In genomic region chr2:199455533-199456382, GRCh38 we compare ENCODE assay signal across 8 cellular contexts. TPM values are rescaled to one million over a fixed set of nuclear protein-coding genes. Genes with fewer than 3 reads are reported as not detected.
DNase-seq lines count a peak whose midpoint lies in the region; ATAC-seq and TF ChIP-seq lines count a peak whose summit lies in the region.

No MANE protein-coding gene starts in this region.

- no peak overlapping the region for H2BK5ac ChIP-seq in mesenchymal stem cell (ENCODE audit: low read depth, low read length, poor library complexity, severe bottlenecking)

- peak overlapping the region; percentile 70 for H3K9ac ChIP-seq in mesenchymal stem cell (ENCODE audit: low read length)

- H3K27ac ChIP-seq in mesenchymal stem cell (ENCODE audit: low read length, poor library complexity, severe bottlenecking), result no peak overlapping the region

- peak in 1 of 2 donors; percentile 25 for ATAC-seq in natural killer cell treated with Interleukin-12 subunit alpha and Interleukin-12 subunit beta and Interleukin-15 and Interleukin-18, amount 100 ng/mL, for 72 hours
- ATAC-seq in natural killer cell, result no peak
- no peak for ATAC-seq in HG03521 (IDR thresholded peaks at IDR 0.05; ENCODE audit: unreplicated experiment)
- ATAC-seq in HG02763 (IDR thresholded peaks at IDR 0.05; ENCODE audit: unreplicated experiment), result no peak

- peaks cover 0 to 2% of the 10 kb centered on the region in 2 experiments for H3K36me3 ChIP-seq in mesenchymal stem cell (ENCODE audit: control insufficient read depth in 1 of 2, insufficient read depth in 2 of 2, low read depth in 1 of 2, low read length in 2 of 2)

- TF ChIP-seq CTCF in natural killer cell (IDR thresholded peaks at IDR 0.05), result no peak
- no peak for TF ChIP-seq CTCF in brain (conservative IDR thresholded peaks at IDR 0.05)

- H3K4me3 Mint-ChIP-seq in natural killer cell treated with Interleukin-12 subunit alpha and Interleukin-12 subunit beta and Interleukin-15 and Interleukin-18, amount 100 ng/mL, for 72 hours, result peak overlapping the region; percentile 72
- H3K4me3 Mint-ChIP-seq in natural killer cell (no peak overlapping the region), brain (peak overlapping the region; percentile 90 to 97 (median 92))

- no peak overlapping the region for H2BK12ac ChIP-seq in mesenchymal stem cell (ENCODE audit: low read length in 2 of 2)

- peaks cover 0 to 6% of the 10 kb centered on the region in 2 experiments for H3K27me3 ChIP-seq in mesenchymal stem cell (ENCODE audit: control insufficient read depth in 1 of 2, insufficient read depth in 1 of 2, low read length in 2 of 2)

- peak overlapping the region; percentile 98 for H3K4me2 ChIP-seq in mesenchymal stem cell (ENCODE audit: low read length, poor library complexity, severe bottlenecking)

- H3K9me3 Mint-ChIP-seq in natural killer cell treated with Interleukin-12 subunit alpha and Interleukin-12 subunit beta and Interleukin-15 and Interleukin-18, amount 100 ng/mL, for 72 hours, result no peaks in the 10 kb centered on the region
- no peaks in the 10 kb centered on the region for H3K9me3 Mint-ChIP-seq in natural killer cell
- H3K9me3 Mint-ChIP-seq in brain, result peaks cover 0 to 5% (median 0%) of the 10 kb centered on the region in 5 experiments

- H3K27me3 Mint-ChIP-seq in natural killer cell treated with Interleukin-12 subunit alpha and Interleukin-12 subunit beta and Interleukin-15 and Interleukin-18, amount 100 ng/mL, for 72 hours, result peaks cover 26 to 29% of the 10 kb centered on the region in 2 donors
- H3K27me3 Mint-ChIP-seq in natural killer cell (ENCODE audit: low read depth in 2 of 2) (peaks cover 32 to 45% of the 10 kb centered on the region in 2 donors), brain (peaks cover 81% of the 10 kb centered on the region)

- H3K9me3 ChIP-seq in mesenchymal stem cell (ENCODE audit: control insufficient read depth, low read length), result no peaks in the 10 kb centered on the region

- H3K27ac Mint-ChIP-seq in natural killer cell treated with Interleukin-12 subunit alpha and Interleukin-12 subunit beta and Interleukin-15 and Interleukin-18, amount 100 ng/mL, for 72 hours, result no peak overlapping the region
- H3K27ac Mint-ChIP-seq in natural killer cell, result no peak overlapping the region
- peak overlapping the region in 3 of 5 experiments; percentile 6 to 89 (median 58) for H3K27ac Mint-ChIP-seq in brain

- H3K18ac ChIP-seq in mesenchymal stem cell (ENCODE audit: low read depth in 1 of 2, low read length in 2 of 2), result no peak overlapping the region

- H3K4ac ChIP-seq in mesenchymal stem cell (ENCODE audit: low read depth in 1 of 2, low read length in 2 of 2), result peak overlapping the region in 1 of 2 experiments; percentile 56

- H4K91ac ChIP-seq in mesenchymal stem cell (ENCODE audit: low read length), result no peak overlapping the region

- H3K4me1 Mint-ChIP-seq in natural killer cell treated with Interleukin-12 subunit alpha and Interleukin-12 subunit beta and Interleukin-15 and Interleukin-18, amount 100 ng/mL, for 72 hours (ENCODE audit: low read depth in 2 of 2), result peaks cover 16 to 22% of the 10 kb centered on the region in 2 donors
- peaks cover 7 to 20% of the 10 kb centered on the region in 2 donors for H3K4me1 Mint-ChIP-seq in natural killer cell
- H3K4me1 Mint-ChIP-seq in brain, result peaks cover 30% of the 10 kb centered on the region

- H3K23ac ChIP-seq in mesenchymal stem cell (ENCODE audit: low read length in 2 of 2), result peak overlapping the region in 1 of 2 experiments; percentile 77

- H2BK15ac ChIP-seq in mesenchymal stem cell (ENCODE audit: low read depth, poor library complexity, severe bottlenecking), result peak overlapping the region; percentile 16

- no peak overlapping the region for H2BK120ac ChIP-seq in mesenchymal stem cell (ENCODE audit: low read depth, low read length)

- peak overlapping the region; percentile 52 to 87 for H3K4me3 ChIP-seq in mesenchymal stem cell (ENCODE audit: insufficient read depth in 1 of 2, low read depth in 1 of 2, low read length in 2 of 2)

- no peak overlapping the region for H4K8ac ChIP-seq in mesenchymal stem cell (ENCODE audit: low read length)

- DNase-seq in natural killer cell treated with Interleukin-12 subunit alpha and Interleukin-12 subunit beta and Interleukin-15 and Interleukin-18, amount 100 ng/mL, for 72 hours (ENCODE audit: low spot score), result no peak
- DNase-seq in natural killer cell, result no peak
- peak; percentile 89 for DNase-seq in NCI-H2107 treated with DMSO at 0.1 percent for 48 hours (lab: John Stamatoyannopoulos, UW; ENCODE audit: unreplicated experiment)
- no peak for DNase-seq in mesenchymal stem cell
- DNase-seq in activated CD4-positive, alpha-beta T cell treated with anti-CD3 and anti-CD28 coated beads for 1 hour, result no peak

- H2AK5ac ChIP-seq in mesenchymal stem cell (ENCODE audit: low read length, severe bottlenecking), result no peak overlapping the region

- peaks cover 27% of the 10 kb centered on the region for H3K4me1 ChIP-seq in mesenchymal stem cell (ENCODE audit: control insufficient read depth, insufficient read depth, low read depth, low read length)

- intact Hi-C loops in natural killer cell (cut with micrococcal nuclease), result no loop called here

- peaks cover 2% of the 10 kb centered on the region for H3K79me1 ChIP-seq in mesenchymal stem cell (replicated peaks; ENCODE audit: low read length, poor library complexity, severe bottlenecking)

- H3K36me3 Mint-ChIP-seq in natural killer cell treated with Interleukin-12 subunit alpha and Interleukin-12 subunit beta and Interleukin-15 and Interleukin-18, amount 100 ng/mL, for 72 hours, result no peaks in the 10 kb centered on the region
- no peaks in the 10 kb centered on the region for H3K36me3 Mint-ChIP-seq in natural killer cell
- no peaks in the 10 kb centered on the region for H3K36me3 Mint-ChIP-seq in brain

- H2AFZ ChIP-seq in mesenchymal stem cell (ENCODE audit: low read depth, low read length), result peak overlapping the region; percentile 36

- no peak overlapping the region for H3K14ac ChIP-seq in mesenchymal stem cell (ENCODE audit: low read length in 2 of 2)

- 2% methylated on average over 50 of the region's 56 CpGs for WGBS in mesenchymal stem cell

RNA-seq across cellular contexts. Expression of gene SATB2, which starts 2.0 kb away (rescaled TPM):
- total RNA-seq in natural killer cell treated with Interleukin-12 subunit alpha and Interleukin-12 subunit beta and Interleukin-15 and Interleukin-18, amount 100 ng/mL, for 72 hours, result 1 to 10 TPM in 1 of 2 donors, under 1 TPM in 1; 0.71 to 1.5 TPM
- total RNA-seq in natural killer cell, result 1 to 10 TPM in 1 of 3 donors, under 1 TPM in 2; 0.73 to 2.8 (median 0.79) TPM
- polyA plus RNA-seq in brain (ENCODE audit: insufficient read depth, low read depth, low replicate concordance), result 7.2 TPM
- 2.6 TPM for polyA plus RNA-seq in mesenchymal stem cell (2013, experiment 1 of 2)
- polyA plus RNA-seq in mesenchymal stem cell (2013, experiment 2 of 2), result 2.3 TPM

Comparison
In these comparisons a context has a peak if more than half of its experiments do, and no peak if none do; other contexts are left out.
1. H3K27ac Mint-ChIP-seq: peak in brain (3 of 5); none in natural killer cell treated with Interleukin-12 subunit alpha and Interleukin-12 subunit beta and Interleukin-15 and Interleukin-18, amount 100 ng/mL, for 72 hours (0 of 2) and natural killer cell (0 of 2).